31 cellular contexts compared by ENCODE assay signal in the genomic region with DNA sequence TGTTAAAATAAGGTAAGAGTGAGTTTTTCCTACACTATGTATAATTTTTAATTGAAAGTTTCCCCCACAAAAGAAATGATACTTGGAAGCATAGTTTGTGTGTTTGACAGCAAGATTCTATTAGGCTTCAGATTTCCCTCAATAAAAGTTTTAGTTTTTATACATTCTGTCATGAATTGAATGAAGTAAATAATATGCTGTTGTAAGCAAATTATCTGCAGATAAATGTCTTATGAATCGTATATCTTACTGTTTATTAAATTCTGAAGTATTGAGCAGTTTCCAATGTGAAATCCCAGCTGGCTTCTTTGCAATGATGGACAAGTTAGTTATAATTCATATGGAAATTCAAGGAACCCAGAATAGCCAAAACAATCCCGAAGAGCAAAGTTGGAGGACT. TPM values are rescaled to one million over a fixed set of nuclear protein-coding genes. Genes with fewer than 3 reads are reported as not detected.
"Had no signal": no experiment of that assay in that cellular context is flagged by ENCODE, and none has a peak within 500 bp of the region (broad histone marks: within the 10 kb centered on the region; RNA-seq: fewer than 3 reads in every experiment).

No MANE protein-coding gene starts in this region.

- H3K4me1 ChIP-seq: colonic mucosa, esophagus squamous epithelium, gastrocnemius medialis, heart right ventricle, left lung, lower lobe of right lung had no signal

- H3K9me3 ChIP-seq: colonic mucosa, esophagus squamous epithelium, gastrocnemius medialis, heart right ventricle, left lung, lower lobe of right lung had no signal

- ATAC-seq: effector memory CD8-positive, alpha-beta T cell; esophagus mucosa; gastrocnemius medialis; heart right ventricle; left cardiac atrium; left lung; left ventricle myocardium superior; lower lobe of right lung had no signal

- FAIRE-seq: endometrium, keratinocyte had no signal

- DNase-seq: colonic mucosa; cortex of kidney; effector CD8-positive, alpha-beta T cell; effector memory CD8-positive, alpha-beta T cell; endodermal cell; erythroblast; esophagus squamous epithelium; foreskin fibroblast; foreskin melanocyte; gastrocnemius medialis; glutamatergic neuron; head of caudate nucleus; heart right ventricle; hippocampal formation; left cardiac atrium; left lung; left ventricle myocardium superior; lower lobe of right lung; mesendoderm; midbrain had no signal

- H3K36me3 ChIP-seq: colonic mucosa, esophagus squamous epithelium, gastrocnemius medialis, left lung, lower lobe of right lung had no signal

- H3K4me3 ChIP-seq: colonic mucosa, esophagus squamous epithelium, gastrocnemius medialis, heart right ventricle, left lung, lower lobe of right lung had no signal

- H3K27ac ChIP-seq: colonic mucosa, epithelial cell of prostate, esophagus squamous epithelium, gastrocnemius medialis, heart right ventricle, left lung, lower lobe of right lung had no signal

- H3K27me3 ChIP-seq: colonic mucosa, esophagus squamous epithelium, gastrocnemius medialis, heart right ventricle, left lung had no signal

RNA-seq across cellular contexts. Expression of gene RS1, which starts 33.5 kb away (rescaled TPM):
- total RNA-seq: colonic mucosa, dermis microvascular lymphatic vessel endothelial cell, endodermal cell, esophagus mucosa, esophagus squamous epithelium, gastrocnemius medialis, glomerular endothelial cell, heart right ventricle, kidney epithelial cell, left cardiac atrium, left ventricle myocardium superior, lower leg skin, lung microvascular endothelial cell, mononuclear cell, mucosa of gallbladder had no signal
- polyA plus RNA-seq: heart right ventricle, keratinocyte had no signal
